In the genomic region with DNA sequence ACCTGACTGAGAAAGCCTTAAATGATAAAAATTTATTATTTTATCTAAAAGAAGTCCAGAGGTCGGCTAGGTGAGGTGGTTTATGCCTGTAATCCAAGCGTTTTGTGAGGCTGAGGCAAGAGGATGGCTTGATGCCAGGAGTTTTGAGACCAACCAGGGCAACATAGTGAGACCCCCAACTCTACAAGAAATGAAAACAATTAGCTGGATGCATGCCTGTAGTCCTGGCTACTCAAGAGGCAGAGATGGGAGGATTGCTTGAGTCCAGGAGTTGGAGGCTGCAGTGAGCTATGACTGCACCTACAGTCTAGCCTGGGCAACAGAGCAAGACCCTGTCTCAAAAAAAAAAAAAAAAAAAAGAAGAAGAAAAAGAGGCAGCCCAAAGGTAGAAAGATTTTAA, we compare ENCODE assay signal across 27 cellular contexts.
"Had no signal": no experiment of that assay in that cellular context is flagged by ENCODE, and none has a peak within 500 bp of the region (broad histone marks: within the 10 kb centered on the region; RNA-seq: fewer than 3 reads in every experiment).

No MANE protein-coding gene starts in this region.

- H3K27ac Mint-ChIP-seq: stimulated activated effector memory CD8-positive, alpha-beta T cell treated with anti-CD3 and anti-CD28 coated beads, Interleukin-12 subunit alpha, Interleukin-12 subunit beta, amount 100 ng/mL, for 72 hours; stimulated activated memory B cell treated with anti-CD40 and anti-IgM and Interleukin-4, amounts not matched to agents 10 μg/mL and 1 μg/mL and 100 μg/mL, for 72 hours; stimulated activated naive B cell treated with anti-CD40 and anti-IgM and Interleukin-4, amounts not matched to agents 10 μg/mL and 1 μg/mL and 100 μg/mL, for 72 hours; stimulated activated naive CD8-positive, alpha-beta T cell treated with anti-CD3 and anti-CD28 coated beads, Interleukin-15, amount 100 ng/mL, for 72 hours; stimulated activated naive CD8-positive, alpha-beta T cell treated with anti-CD3 and anti-CD28 coated beads, Interleukin-15, Interleukin-2, amounts not matched to agents 100 ng/mL and 50 ng/mL, for 24 hours; type B pancreatic cell had no signal

- H3K9me3 ChIP-seq: stomach, suprapubic skin, testis, thoracic aorta, thyroid gland, tibial artery, tibial nerve, transverse colon, upper lobe of left lung, upper lobe of right lung, vagina had no signal

- H3K27ac ChIP-seq: stomach, suprapubic skin, testis, thoracic aorta, thyroid gland, tibial artery, tibial nerve, transverse colon, upper lobe of left lung, upper lobe of right lung, vagina had no signal

- H3K36me3 ChIP-seq: stomach, suprapubic skin, thoracic aorta, thyroid gland, tibial artery, tibial nerve, transverse colon, upper lobe of left lung, upper lobe of right lung, vagina had no signal

- H3K27me3 Mint-ChIP-seq: stimulated activated memory B cell treated with anti-CD40 and anti-IgM and Interleukin-4, amounts not matched to agents 10 μg/mL and 1 μg/mL and 100 μg/mL, for 72 hours; stimulated activated naive CD8-positive, alpha-beta T cell treated with anti-CD3 and anti-CD28 coated beads, Interleukin-15, amount 100 ng/mL, for 72 hours; stimulated activated naive CD8-positive, alpha-beta T cell treated with anti-CD3 and anti-CD28 coated beads, Interleukin-15, Interleukin-2, amounts not matched to agents 100 ng/mL and 50 ng/mL, for 24 hours had no signal

- ATAC-seq: stimulated activated effector memory CD8-positive, alpha-beta T cell treated with anti-CD3 and anti-CD28 coated beads, Interleukin-12 subunit alpha, Interleukin-12 subunit beta, amount 100 ng/mL, for 72 hours; stimulated activated memory B cell treated with anti-CD40 and anti-IgM and Interleukin-4, amounts not matched to agents 10 μg/mL and 1 μg/mL and 100 μg/mL, for 72 hours; stimulated activated naive B cell treated with anti-CD40 and anti-IgM and Interleukin-4, amounts not matched to agents 10 μg/mL and 1 μg/mL and 100 μg/mL, for 72 hours; stimulated activated naive CD8-positive, alpha-beta T cell treated with anti-CD3 and anti-CD28 coated beads, Interleukin-15, amount 100 ng/mL, for 72 hours; stimulated activated naive CD8-positive, alpha-beta T cell treated with anti-CD3 and anti-CD28 coated beads, Interleukin-15, Interleukin-2, amounts not matched to agents 100 U/mL and 50 U/mL, for 24 hours; upper lobe of right lung had no signal

- H3K27me3 ChIP-seq: stomach, suprapubic skin, testis, thyroid gland, tibial artery, tibial nerve, transverse colon, upper lobe of left lung, upper lobe of right lung, vagina had no signal

- H3K4me1 ChIP-seq: stomach, suprapubic skin, testis, thyroid gland, tibial artery, tibial nerve, transverse colon, upper lobe of left lung, upper lobe of right lung, vagina had no signal

- DNase-seq: stimulated activated CD4-positive, alpha-beta T cell treated with anti-CD3 and anti-CD28 coated beads, Interleukin-2, amount 100 ng/mL, for 48 hours; stimulated activated CD4-positive, alpha-beta T cell treated with anti-CD3 and anti-CD28 coated beads, Interleukin-4, amount 100 ng/mL, for 1 hour; stimulated activated CD4-positive, alpha-beta T cell treated with anti-CD3 and anti-CD28 coated beads, Interleukin-4, amount 100 ng/mL, for 24 hours; stimulated activated CD4-positive, alpha-beta T cell treated with anti-CD3 and anti-CD28 coated beads, Interleukin-4, amount 100 ng/mL, for 4 hours; stimulated activated CD8-positive, alpha-beta memory T cell treated with anti-CD3 and anti-CD28 coated beads, Interleukin-4, amount 100 ng/mL, for 48 hours; stimulated activated naive B cell treated with anti-CD40 and anti-IgM and Interleukin-4, amounts not matched to agents 10 μg/mL and 1 μg/mL and 100 μg/mL, for 72 hours; stimulated activated naive CD4-positive, alpha-beta T cell; stimulated activated naive CD4-positive, alpha-beta T cell treated with Interleukin-2 at 50 U/mL for 16 hours; stimulated activated naive CD8-positive, alpha-beta T cell treated with anti-CD3 and anti-CD28 coated beads, Interleukin-15, amount 100 ng/mL, for 72 hours; stimulated activated naive CD8-positive, alpha-beta T cell treated with anti-CD3 and anti-CD28 coated beads, Interleukin-15, Interleukin-2, amounts not matched to agents 100 U/mL and 50 U/mL, for 24 hours; stomach; substantia nigra; testis; thyroid gland; tibial artery; transverse colon; trophoblast cell; upper lobe of left lung; upper lobe of right lung had no signal

- H3K9me3 Mint-ChIP-seq: stimulated activated effector memory CD8-positive, alpha-beta T cell treated with anti-CD3 and anti-CD28 coated beads, Interleukin-12 subunit alpha, Interleukin-12 subunit beta, amount 100 ng/mL, for 72 hours; stimulated activated memory B cell treated with anti-CD40 and anti-IgM and Interleukin-4, amounts not matched to agents 10 μg/mL and 1 μg/mL and 100 μg/mL, for 72 hours; stimulated activated naive B cell treated with anti-CD40 and anti-IgM and Interleukin-4, amounts not matched to agents 10 μg/mL and 1 μg/mL and 100 μg/mL, for 72 hours; stimulated activated naive CD8-positive, alpha-beta T cell treated with anti-CD3 and anti-CD28 coated beads, Interleukin-15, amount 100 ng/mL, for 72 hours; stimulated activated naive CD8-positive, alpha-beta T cell treated with anti-CD3 and anti-CD28 coated beads, Interleukin-15, Interleukin-2, amounts not matched to agents 100 ng/mL and 50 ng/mL, for 24 hours; type B pancreatic cell had no signal

- H3K4me1 Mint-ChIP-seq: stimulated activated effector memory CD8-positive, alpha-beta T cell treated with anti-CD3 and anti-CD28 coated beads, Interleukin-12 subunit alpha, Interleukin-12 subunit beta, amount 100 ng/mL, for 72 hours; stimulated activated naive B cell treated with anti-CD40 and anti-IgM and Interleukin-4, amounts not matched to agents 10 μg/mL and 1 μg/mL and 100 μg/mL, for 72 hours; stimulated activated naive CD8-positive, alpha-beta T cell treated with anti-CD3 and anti-CD28 coated beads, Interleukin-15, amount 100 ng/mL, for 72 hours had no signal

- H3K36me3 Mint-ChIP-seq: stimulated activated effector memory CD8-positive, alpha-beta T cell treated with anti-CD3 and anti-CD28 coated beads, Interleukin-12 subunit alpha, Interleukin-12 subunit beta, amount 100 ng/mL, for 72 hours; stimulated activated memory B cell treated with anti-CD40 and anti-IgM and Interleukin-4, amounts not matched to agents 10 μg/mL and 1 μg/mL and 100 μg/mL, for 72 hours; stimulated activated naive B cell treated with anti-CD40 and anti-IgM and Interleukin-4, amounts not matched to agents 10 μg/mL and 1 μg/mL and 100 μg/mL, for 72 hours; type B pancreatic cell had no signal

- H3K4me3 ChIP-seq: stomach, suprapubic skin, testis, thoracic aorta, thyroid gland, tibial artery, tibial nerve, transverse colon, upper lobe of left lung, upper lobe of right lung, vagina had no signal

- H3K4me3 Mint-ChIP-seq: stimulated activated effector memory CD8-positive, alpha-beta T cell treated with anti-CD3 and anti-CD28 coated beads, Interleukin-12 subunit alpha, Interleukin-12 subunit beta, amount 100 ng/mL, for 72 hours; stimulated activated memory B cell treated with anti-CD40 and anti-IgM and Interleukin-4, amounts not matched to agents 10 μg/mL and 1 μg/mL and 100 μg/mL, for 72 hours; stimulated activated naive B cell treated with anti-CD40 and anti-IgM and Interleukin-4, amounts not matched to agents 10 μg/mL and 1 μg/mL and 100 μg/mL, for 72 hours; stimulated activated naive CD8-positive, alpha-beta T cell treated with anti-CD3 and anti-CD28 coated beads, Interleukin-15, amount 100 ng/mL, for 72 hours; stimulated activated naive CD8-positive, alpha-beta T cell treated with anti-CD3 and anti-CD28 coated beads, Interleukin-15, Interleukin-2, amounts not matched to agents 100 ng/mL and 50 ng/mL, for 24 hours; type B pancreatic cell had no signal
